21 cellular contexts compared by ENCODE assay signal in the genomic region with DNA sequence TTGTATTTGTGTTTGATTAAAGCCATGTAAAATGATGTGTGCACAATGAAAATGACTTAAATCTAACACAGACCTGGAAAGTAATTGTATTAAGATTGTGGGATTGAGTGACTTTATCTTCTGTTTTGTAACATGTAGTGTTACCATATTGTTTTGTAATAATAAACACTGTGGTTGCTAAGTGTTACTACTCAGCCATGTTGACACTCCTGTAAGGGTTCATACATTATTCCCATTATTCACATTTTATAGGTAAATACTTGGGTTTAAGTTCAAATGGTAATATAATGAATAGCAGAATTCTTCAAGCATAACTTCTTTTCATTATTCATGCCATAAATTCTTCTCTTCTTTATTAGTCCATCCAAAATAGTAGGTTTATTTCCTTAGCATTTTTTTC.
A peak's percentile ranks its signal among the peaks of the same experiment; 100 is the strongest.
DNase-seq lines count a peak whose midpoint lies in the region; TF ChIP-seq lines count a peak whose summit lies in the region.
"Had no signal": no experiment of that assay in that cellular context is flagged by ENCODE, and none has a peak within 500 bp of the region (broad histone marks: within the 10 kb centered on the region; RNA-seq: fewer than 3 reads in every experiment).

No MANE protein-coding gene starts in this region.

- H4K20me1 ChIP-seq in GM23248 (ENCODE audit: insufficient read depth) = no peaks in the 10 kb centered on the region

- H3K9me3 ChIP-seq in GM23248 (ENCODE audit: low read depth) (no peaks in the 10 kb centered on the region), neuronal stem cell (replicated peaks in 1 of 2; ENCODE audit: control insufficient read depth in 2 of 2, insufficient read depth in 1 of 2, low read depth in 1 of 2, low read length in 2 of 2) (no peaks in the 10 kb centered on the region)
- H3K9me3 ChIP-seq in effector memory CD4-positive, alpha-beta T cell (ENCODE audit: control insufficient read depth, low read length) = no peaks in the 10 kb centered on the region

- H3F3A ChIP-seq in GM23248 (ENCODE audit: insufficient read depth) = 0 out of 2 replicates have a peak, but pooled peaks cover 15% of the 10 kb centered on the region

- no peak overlapping the region for H2BK15ac ChIP-seq in neuronal stem cell (ENCODE audit: low read length)

- DNase-seq in GM23248 (peak; percentile 10), brain microvascular endothelial cell (no peak), iris pigment epithelial cell (ENCODE audit: low read depth) (peak; percentile 60), NCI-H2081 treated with DMSO at 0.1 percent for 48 hours (lab: John Stamatoyannopoulos, UW) (no peak), DMS 273 (lab: John Stamatoyannopoulos, UW; ENCODE audit: unreplicated experiment) (no peak), neuronal stem cell (ENCODE audit: low spot score) (no peak)
- no peak for DNase-seq in effector memory CD4-positive, alpha-beta T cell
- DNase-seq: CD8-positive, alpha-beta memory T cell; GOT3; HCEC 1CT; NCI-H1092; NCI-H1417 treated with DMSO at 0.1 percent for 48 hours; NCI-H1694 treated with DMSO at 0.1 percent for 48 hours; NCI-H2081; NCI-H524; NCI-H774; NK-92 treated with Interleukin-12 subunit alpha and Interleukin-12 subunit beta, amount 100 ng/mL, for 24 hours; RPMI8226; SHP77; T-cell had no signal

- no peak overlapping the region for H2BK120ac ChIP-seq in neuronal stem cell (ENCODE audit: low read depth, low read length)

- no peaks in the 10 kb centered on the region for H3K79me1 ChIP-seq in neuronal stem cell (ENCODE audit: low read depth, low read length)

- no peak overlapping the region for H2AFZ ChIP-seq in ACC112 (ENCODE audit: low read length, unreplicated experiment)
- no peak overlapping the region for H2AFZ ChIP-seq in GM23248
- H2AFZ ChIP-seq in neuronal stem cell (ENCODE audit: low read length) = no peak overlapping the region

- H3K23ac ChIP-seq in neuronal stem cell (ENCODE audit: low read depth, low read length, poor library complexity) = no peak overlapping the region

- no peak overlapping the region for H2BK12ac ChIP-seq in neuronal stem cell (ENCODE audit: low read length)

- no peak overlapping the region for H3K14ac ChIP-seq in neuronal stem cell (ENCODE audit: low read length)

- no peak overlapping the region for H4K8ac ChIP-seq in neuronal stem cell (ENCODE audit: low read depth, low read length)

- H3K18ac ChIP-seq in neuronal stem cell (ENCODE audit: low read length) = no peak overlapping the region

- no peak overlapping the region for H2AK5ac ChIP-seq in neuronal stem cell (ENCODE audit: low read depth, low read length)

- H3K4ac ChIP-seq in neuronal stem cell (ENCODE audit: low read length) = no peak overlapping the region

- H3K36me3 ChIP-seq in ACC112 (ENCODE audit: insufficient read depth, low read length) (peaks cover 66% of the 10 kb centered on the region), GM23248 (ENCODE audit: low read depth) (peaks cover 12% of the 10 kb centered on the region; the same call in 1 of the 2 replicates), brain microvascular endothelial cell (replicated peaks) (peaks cover 55% of the 10 kb centered on the region), neuronal stem cell (replicated peaks in 1 of 2; ENCODE audit: control insufficient read depth in 2 of 2, insufficient read depth in 2 of 2, low read length in 2 of 2) (peaks cover 33 to 99% of the 10 kb centered on the region in 2 donors)
- no peaks in the 10 kb centered on the region for H3K36me3 ChIP-seq in effector memory CD4-positive, alpha-beta T cell (ENCODE audit: control insufficient read depth, insufficient read depth, low read length)

- H3K4me1 ChIP-seq in ACC112 (ENCODE audit: control insufficient read depth, insufficient read depth, low read length, unreplicated experiment) = peaks cover 8% of the 10 kb centered on the region
- peaks cover 12% of the 10 kb centered on the region for H3K4me1 ChIP-seq in GM23248 (ENCODE audit: insufficient read depth)
- no peaks in the 10 kb centered on the region for H3K4me1 ChIP-seq in effector memory CD4-positive, alpha-beta T cell (ENCODE audit: control insufficient read depth, insufficient read depth, low read length, poor library complexity, severe bottlenecking)
- H3K4me1 ChIP-seq in neuronal stem cell (ENCODE audit: control insufficient read depth in 2 of 2, insufficient read depth in 1 of 2, low read depth in 1 of 2, low read length in 2 of 2) = no peaks in the 10 kb centered on the region

- H3K79me2 ChIP-seq in ACC112 (ENCODE audit: control insufficient read depth, insufficient read depth, low read length, unreplicated experiment) (peaks cover 13% of the 10 kb centered on the region), GM23248 (ENCODE audit: insufficient read depth) (no peaks in the 10 kb centered on the region)

- in situ Hi-C loops in GM23248 (cut with MboI) (no loop called here), brain microvascular endothelial cell (cut with HindIII; ENCODE audit: low pct_ligation_motif_present, low sequenced_read_pairs) (no loop called here)

- H3K27me3 ChIP-seq in ACC112 (ENCODE audit: insufficient read depth, low read length) (no peaks in the 10 kb centered on the region), GM23248 (replicated peaks; ENCODE audit: insufficient read depth) (no peaks in the 10 kb centered on the region), brain microvascular endothelial cell (replicated peaks) (no peaks in the 10 kb centered on the region), neuronal stem cell (ENCODE audit: control insufficient read depth in 3 of 3, insufficient read depth in 3 of 3, low read depth in 1 of 3, low read length in 3 of 3) (no peaks in the 10 kb centered on the region)
- no peaks in the 10 kb centered on the region for H3K27me3 ChIP-seq in effector memory CD4-positive, alpha-beta T cell (replicated peaks; ENCODE audit: control insufficient read depth, insufficient read depth, low read length, poor library complexity, severe bottlenecking)

- H3K9ac ChIP-seq in GM23248 (no peak overlapping the region), neuronal stem cell (ENCODE audit: low read depth, low read length, poor library complexity) (no peak overlapping the region)

- H2BK5ac ChIP-seq in neuronal stem cell (ENCODE audit: low read length) = no peak overlapping the region

- H3K4me3 ChIP-seq in ACC112 (ENCODE audit: low read depth, low read length) (no peak overlapping the region), GM23248 (no peak overlapping the region), brain microvascular endothelial cell (ENCODE audit: low read depth, low read length) (no peak overlapping the region), neuronal stem cell (ENCODE audit: low read length in 2 of 2) (no peak overlapping the region)
- H3K4me3 ChIP-seq in effector memory CD4-positive, alpha-beta T cell (ENCODE audit: insufficient read depth, low read depth, low read length, poor library complexity, severe bottlenecking) = no peak overlapping the region

- no peak for TF ChIP-seq CTCF in brain microvascular endothelial cell (IDR thresholded peaks at IDR 0.05; ENCODE audit: low read depth, low read length, missing control alignments)

- H3K27ac ChIP-seq in ACC112 (ENCODE audit: low read depth, low read length) = peak overlapping the region; percentile 28; the same call in 1 of the 2 replicates
- no peak overlapping the region for H3K27ac ChIP-seq in GM23248
- peak overlapping the region; percentile 41 for H3K27ac ChIP-seq in brain microvascular endothelial cell
- H3K27ac ChIP-seq in effector memory CD4-positive, alpha-beta T cell (ENCODE audit: insufficient read depth, low read length, poor library complexity, severe bottlenecking) = no peak overlapping the region
- no peak overlapping the region for H3K27ac ChIP-seq in neuronal stem cell (replicated peaks; ENCODE audit: low read length)

- H3K9me2 ChIP-seq in GM23248 (ENCODE audit: insufficient read depth) = no peaks in the 10 kb centered on the region

- H4K91ac ChIP-seq in neuronal stem cell (ENCODE audit: low read depth, low read length, poor library complexity) = no peak overlapping the region

- H3K4me2 ChIP-seq in GM23248 (ENCODE audit: unreplicated experiment) (no peak overlapping the region), neuronal stem cell (ENCODE audit: insufficient read depth, low read length, poor library complexity, severe bottlenecking) (no peak overlapping the region)

Comparison
In these comparisons a context has a peak if more than half of its experiments do, and no peak if none do; other contexts are left out.
1. H3K27ac ChIP-seq: peak in ACC112 (single experiment) and brain microvascular endothelial cell (single experiment); none in GM23248 (single experiment), effector memory CD4-positive, alpha-beta T cell (single experiment) and neuronal stem cell (single experiment).
2. DNase-seq: peak in GM23248 (single experiment) and iris pigment epithelial cell (single experiment); none in brain microvascular endothelial cell (single experiment), NCI-H2081 treated with DMSO at 0.1 percent for 48 hours (single experiment), DMS 273 (single experiment), effector memory CD4-positive, alpha-beta T cell (0 of 3) and neuronal stem cell (single experiment).